In genomic region chr14:89681086-89682018, GRCh38 we compare ENCODE assay signal across 8 cellular contexts.
DNase-seq lines count a peak whose midpoint lies in the region; ATAC-seq and TF ChIP-seq lines count a peak whose summit lies in the region.

No MANE protein-coding gene starts in this region.

- WGBS in esophagus muscularis mucosa: 81% methylated on average over 9 of the region's 9 CpGs

- H3K79me2 ChIP-seq in PC-3 (ENCODE audit: low read length): no peaks in the 10 kb centered on the region

- peak overlapping the region; percentile 84 for H3K4me3 Mint-ChIP-seq in T-helper 2 cell treated with Interferon-gamma antibody and Interleukin-4, amounts not matched to agents 5 μg/mL and 100 μg/mL, for 36 hours

- peaks cover 7% of the 10 kb centered on the region for H3K36me3 Mint-ChIP-seq in T-helper 2 cell treated with Interferon-gamma antibody and Interleukin-4, amounts not matched to agents 5 μg/mL and 100 μg/mL, for 36 hours (ENCODE audit: low read depth)

- H3K4me3 ChIP-seq in esophagus muscularis mucosa (no peak overlapping the region), PC-3 (ENCODE audit: low read length) (no peak overlapping the region), HAP-1 (no peak overlapping the region)

- H3K36me3 ChIP-seq in esophagus muscularis mucosa: no peaks in the 10 kb centered on the region
- H3K36me3 ChIP-seq in PC-3 (ENCODE audit: low read depth, low read length): no peaks in the 10 kb centered on the region
- H3K36me3 ChIP-seq in HAP-1 (replicated peaks): no peaks in the 10 kb centered on the region

- H3F3A ChIP-seq in PC-3 (ENCODE audit: low read length, unreplicated experiment): no peaks in the 10 kb centered on the region

- no peak overlapping the region for H2AFZ ChIP-seq in PC-3 (ENCODE audit: low read length)

- H3K27me3 Mint-ChIP-seq in T-helper 2 cell treated with Interferon-gamma antibody and Interleukin-4, amounts not matched to agents 5 μg/mL and 100 μg/mL, for 36 hours (ENCODE audit: low read depth): no peaks in the 10 kb centered on the region

- POLR2A ChIA-PET in PC-3 (lab: Charles Lee; ENCODE audit: unreplicated experiment): no interaction called here

- peak overlapping the region; percentile 90 for H3K27ac Mint-ChIP-seq in T-helper 2 cell treated with Interferon-gamma antibody and Interleukin-4, amounts not matched to agents 5 μg/mL and 100 μg/mL, for 36 hours

- H3K4me2 ChIP-seq in PC-3 (ENCODE audit: low read length): no peak overlapping the region

- peak; percentile 64 for ATAC-seq in GM18861 (IDR thresholded peaks at IDR 0.05; ENCODE audit: unreplicated experiment)
- ATAC-seq in HG02938 (IDR thresholded peaks at IDR 0.05; ENCODE audit: unreplicated experiment): peak; percentile 79
- no peak for ATAC-seq in esophagus mucosa
- no peak for ATAC-seq in PC-3

- BruUV-seq in PC-3 (replicated peaks; lab: Mats Ljungman, UMichigan): no TSS peak

- intact Hi-C loops in esophagus muscularis mucosa (cut with DNase I): no loop called here
- intact Hi-C loops in PC-3 (cut with micrococcal nuclease): no loop called here

- CTCF ChIA-PET in PC-3 (lab: Charles Lee): no interaction called here

- no peak for TF ChIP-seq POLR2A in esophagus muscularis mucosa (IDR thresholded peaks at IDR 0.05; ENCODE audit: low read depth)

- peak; percentile 62 for TF ChIP-seq EP300 in esophagus muscularis mucosa (IDR thresholded peaks at IDR 0.05)

- TF ChIP-seq CTCF in esophagus muscularis mucosa (IDR thresholded peaks at IDR 0.05): no peak
- TF ChIP-seq CTCF in PC-3 (conservative IDR thresholded peaks at IDR 0.05; ENCODE audit: low read depth, low read length): no peak

- H3K4me1 ChIP-seq in esophagus muscularis mucosa: no peaks in the 10 kb centered on the region
- no peaks in the 10 kb centered on the region for H3K4me1 ChIP-seq in PC-3 (ENCODE audit: insufficient read depth, low read length)
- H3K4me1 ChIP-seq in HAP-1: no peaks in the 10 kb centered on the region

- peak; percentile 77 for DNase-seq in T-helper 2 cell treated with Interferon-gamma antibody and Interleukin-4, amounts not matched to agents 5 μg/mL and 100 μg/mL, for 36 hours (ENCODE audit: low spot score)
- no peak for DNase-seq in esophagus muscularis mucosa (ENCODE audit: extremely low spot score)
- peak; percentile 67 for DNase-seq in stimulated activated naive CD4-positive, alpha-beta T cell treated with Interleukin-2 at 50 U/mL for 16 hours (lab: John Stamatoyannopoulos, UW)
- no peak for DNase-seq in PC-3
- DNase-seq in HAP-1 (ENCODE audit: low spot score in 2 of 2): no peak

- peaks cover 33% of the 10 kb centered on the region for H3K4me1 Mint-ChIP-seq in T-helper 2 cell treated with Interferon-gamma antibody and Interleukin-4, amounts not matched to agents 5 μg/mL and 100 μg/mL, for 36 hours (ENCODE audit: low read depth)

- H3K27ac ChIP-seq in esophagus muscularis mucosa (replicated peaks in 1 of 4) (no peak overlapping the region), PC-3 (ENCODE audit: low read length) (no peak overlapping the region)

- in situ Hi-C loops in HAP-1 (cut with MboI; ENCODE audit: low sequenced_read_pairs): no loop called here

- H3K27me3 ChIP-seq in esophagus muscularis mucosa (no peaks in the 10 kb centered on the region), PC-3 (ENCODE audit: low read length) (no peaks in the 10 kb centered on the region; the same call in 1 of the 2 replicates), HAP-1 (ENCODE audit: low read depth) (no peaks in the 10 kb centered on the region)

- H3K9me3 ChIP-seq in esophagus muscularis mucosa (no peaks in the 10 kb centered on the region), PC-3 (ENCODE audit: low read length) (no peaks in the 10 kb centered on the region), HAP-1 (no peaks in the 10 kb centered on the region)

- H3K9me2 ChIP-seq in PC-3 (replicated peaks; ENCODE audit: low read length): no peaks in the 10 kb centered on the region; the same call in 1 of the 2 replicates

- H3K9me3 Mint-ChIP-seq in T-helper 2 cell treated with Interferon-gamma antibody and Interleukin-4, amounts not matched to agents 5 μg/mL and 100 μg/mL, for 36 hours: peaks cover 23% of the 10 kb centered on the region

- no peaks in the 10 kb centered on the region for H4K20me1 ChIP-seq in PC-3 (ENCODE audit: low read length)

- H3K9ac ChIP-seq in PC-3 (ENCODE audit: low read length): no peak overlapping the region

Comparison
In these comparisons a context has a peak if more than half of its experiments do, and no peak if none do; other contexts are left out.
1. ATAC-seq: peak in GM18861 (single experiment) and HG02938 (single experiment); none in esophagus mucosa (single experiment) and PC-3 (single experiment).
2. DNase-seq: peak in T-helper 2 cell treated with Interferon-gamma antibody and Interleukin-4, amounts not matched to agents 5 μg/mL and 100 μg/mL, for 36 hours (single experiment) and stimulated activated naive CD4-positive, alpha-beta T cell treated with Interleukin-2 at 50 U/mL for 16 hours (single experiment); none in esophagus muscularis mucosa (single experiment), PC-3 (single experiment) and HAP-1 (0 of 2).